ENCODE assay signal across 13 cellular contexts in the genomic region with DNA sequence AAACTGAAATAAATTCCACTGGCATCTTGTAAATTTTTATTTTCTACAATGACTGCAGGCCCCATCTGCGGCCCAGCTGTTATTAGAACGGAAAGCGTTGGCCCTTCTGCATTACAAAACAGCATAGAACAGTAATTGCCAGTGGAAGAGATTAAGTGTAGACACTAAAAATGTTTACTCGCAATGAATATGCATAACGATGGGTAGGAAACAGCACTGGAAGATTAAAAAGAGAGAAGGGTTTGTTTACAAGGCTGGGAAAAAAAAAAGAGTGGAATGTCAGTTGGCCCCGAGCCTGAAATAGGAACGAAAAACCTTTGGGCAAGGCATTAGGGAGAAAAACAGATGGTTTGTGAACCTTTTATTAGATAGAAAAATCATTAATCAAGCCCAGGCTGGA.
A peak's percentile ranks its signal among the peaks of the same experiment; 100 is the strongest.
DNase-seq lines count a peak whose midpoint lies in the region; ATAC-seq and FAIRE-seq lines count a peak whose summit lies in the region.
"Had no signal": no experiment of that assay in that cellular context is flagged by ENCODE, and none has a peak within 500 bp of the region (broad histone marks: within the 10 kb centered on the region; RNA-seq: fewer than 3 reads in every experiment).

No MANE protein-coding gene starts in this region.

- FAIRE-seq in urothelium cell line (lab: Jason Lieb, UNC), result no peak

- ATAC-seq in Right ventricle myocardium inferior, result peak; percentile 71
- peak; percentile 81 for ATAC-seq in left ventricle myocardium superior
- ATAC-seq in HG03354 (IDR thresholded peaks at IDR 0.05; ENCODE audit: poor library complexity, severe bottlenecking, unreplicated experiment), result no peak
- no peak for ATAC-seq in HG03045 (IDR thresholded peaks at IDR 0.05; ENCODE audit: unreplicated experiment)
- ATAC-seq: naive thymus-derived CD8-positive, alpha-beta T cell had no signal

- DNase-seq in Right ventricle myocardium inferior (ENCODE audit: missing footprints) (no peak), cardiac septum (ENCODE audit: low spot score) (no peak), astrocyte of the hippocampus (ENCODE audit: low read depth, low spot score) (peak; percentile 51), left ventricle myocardium superior (peak; percentile 35), urothelium cell line (ENCODE audit: low spot score) (no peak)
- no peak for DNase-seq in activated CD4-positive, alpha-beta T cell treated with anti-CD3 and anti-CD28 coated beads for 1 hour
- DNase-seq: activated CD8-positive, alpha-beta memory T cell treated with anti-CD3 and anti-CD28 coated beads, Interleukin-2, amount 50 U/mL, for 4 hours; GOT3; kidney glomerular epithelial cell; naive thymus-derived CD8-positive, alpha-beta T cell; SHP77 treated with DMSO at 0.1 percent for 48 hours had no signal

- intact Hi-C loops in Right ventricle myocardium inferior (cut with DNase I) (loop anchor here (5.0 to 10.0 kb wide), 4 partner anchors 82 to 713 kb away; a partner anchor contains a TSS), cardiac septum (cut with DNase I) (loop anchor here (5.0 to 10.0 kb wide), 5 partner anchors 82 to 629 kb away; no protein-coding TSS in a partner anchor), left ventricle myocardium superior (cut with micrococcal nuclease) (loop anchor here (10.0 kb wide), 1 partner anchor 221 kb away; no protein-coding TSS in a partner anchor)

Comparison
In these comparisons a context has a peak if more than half of its experiments do, and no peak if none do; other contexts are left out.
1. DNase-seq: peak in astrocyte of the hippocampus (single experiment) and left ventricle myocardium superior (single experiment); none in Right ventricle myocardium inferior (single experiment), cardiac septum (single experiment), activated CD4-positive, alpha-beta T cell treated with anti-CD3 and anti-CD28 coated beads for 1 hour (single experiment) and urothelium cell line (single experiment).
2. ATAC-seq: peak in Right ventricle myocardium inferior (single experiment) and left ventricle myocardium superior (single experiment); none in HG03354 (single experiment) and HG03045 (single experiment).